Comparison of ENCODE assay signal across 8 cellular contexts in genomic region chr19:43595999-43596841, GRCh38. TPM values are rescaled to one million over a fixed set of nuclear protein-coding genes. Genes with fewer than 3 reads are reported as not detected.
A peak's percentile ranks its signal among the peaks of the same experiment; 100 is the strongest.
DNase-seq lines count a peak whose midpoint lies in the region; ATAC-seq and TF ChIP-seq lines count a peak whose summit lies in the region.

TSS of gene IRGQ (minus strand) at chr19:43596134. CDS start at chr19:43595338, 796 bp downstream.
TSS of gene ZNF576 (plus strand) at chr19:43596595. CDS start at chr19:43597109, 514 bp downstream.

- H2AFZ ChIP-seq in PC-3 (ENCODE audit: low read length) = peak within 1 kb of the TSS; percentile 88

- H3K9me3 ChIP-seq in PC-3 (ENCODE audit: low read length) = no peaks in the 10 kb centered on the region
- no peaks in the 10 kb centered on the region for H3K9me3 ChIP-seq in mononuclear cell (ENCODE audit: low read depth, low read length)

- peak; percentile 22; the same call in 1 of the 2 replicates for TF ChIP-seq EP300 in Ishikawa (IDR thresholded peaks at IDR 0.05; ENCODE audit: borderline replicate concordance)

- no peak for TF ChIP-seq RAD21 in Ishikawa (IDR thresholded peaks at IDR 0.05; ENCODE audit: low read depth)

- H3K9me2 ChIP-seq in PC-3 (replicated peaks; ENCODE audit: low read length) = no peaks in the 10 kb centered on the region

- peaks cover 14% of the 10 kb centered on the region for H3K4me1 ChIP-seq in PC-3 (ENCODE audit: insufficient read depth, low read length)
- H3K4me1 ChIP-seq in mononuclear cell (ENCODE audit: insufficient read depth, low read length) = peaks cover 43% of the 10 kb centered on the region

- no peaks in the 10 kb centered on the region for H4K20me1 ChIP-seq in PC-3 (ENCODE audit: low read length)

- H3K9ac ChIP-seq in PC-3 (ENCODE audit: low read length) = peak within 1 kb of the TSS; percentile 86

- intact Hi-C loops in PC-3 (cut with micrococcal nuclease) = loop anchor here (1.0 to 2.0 kb wide), 2 partner anchors 21 to 61 kb away; partner anchors contain the start of genes PINLYP and XRCC1

- POLR2A ChIA-PET in PC-3 (lab: Charles Lee; ENCODE audit: unreplicated experiment) = interaction anchor here (0.5 to 1.1 kb wide), 2 partner anchors 41 to 72 kb away, joined by 3 to 6 read pairs; no protein-coding TSS in a partner anchor

- H3K27ac ChIP-seq in PC-3 (ENCODE audit: low read length) = peak within 1 kb of the TSS; percentile 80

- H3K36me3 ChIP-seq in PC-3 (ENCODE audit: low read depth, low read length) = no peaks in the 10 kb centered on the region; the same call in 1 of the 2 replicates

- peak; percentile 90 for DNase-seq in DMS114 treated with DMSO at 0.1 percent for 48 hours (lab: John Stamatoyannopoulos, UW; ENCODE audit: unreplicated experiment)
- peak; percentile 99 for DNase-seq in PC-3
- peak; percentile 99 for DNase-seq in activated T-cell treated with anti-CD3 and anti-CD28 coated beads for 48 hours (ENCODE audit: low read depth)
- DNase-seq in epithelial cell of esophagus (ENCODE audit: low read depth) = peak; percentile 99
- peak; percentile 100 for DNase-seq in stimulated activated CD8-positive, alpha-beta memory T cell treated with anti-CD3 and anti-CD28 coated beads, Interleukin-4, amount 100 ng/mL, for 1 hour (ENCODE audit: low read depth in 2 of 2, low spot score in 1 of 2)

- CTCF ChIA-PET in PC-3 (lab: Charles Lee) = interaction anchor here (0.5 kb wide), 1 partner anchor 130 kb away, joined by 3 read pairs; no protein-coding TSS in a partner anchor

- H3K4me3 ChIP-seq in PC-3 (ENCODE audit: low read length) (peak within 1 kb of the TSS; percentile 78), epithelial cell of esophagus (ENCODE audit: low read length) (peak within 1 kb of the TSS; percentile 59), mononuclear cell (ENCODE audit: low read length) (peak within 1 kb of the TSS; percentile 89)

- peak; percentile 64 for ATAC-seq in GM21576 (IDR thresholded peaks at IDR 0.05; ENCODE audit: unreplicated experiment)
- ATAC-seq in PC-3 = peak; percentile 75

- no peaks in the 10 kb centered on the region for H3F3A ChIP-seq in PC-3 (ENCODE audit: low read length, unreplicated experiment)

- H3K27me3 ChIP-seq in PC-3 (ENCODE audit: low read length) (no peaks in the 10 kb centered on the region), mononuclear cell (ENCODE audit: insufficient read depth, low read length) (no peaks in the 10 kb centered on the region)

- TF ChIP-seq CTCF in PC-3 (conservative IDR thresholded peaks at IDR 0.05; ENCODE audit: low read depth, low read length) = no peak
- TF ChIP-seq CTCF in epithelial cell of esophagus (IDR thresholded peaks at IDR 0.05; ENCODE audit: insufficient read depth, low read depth, low read length, missing control alignments) = no peak

- peaks cover 47% of the 10 kb centered on the region for H3K79me2 ChIP-seq in PC-3 (ENCODE audit: low read length)

- BruUV-seq in PC-3 (replicated peaks; lab: Mats Ljungman, UMichigan) = TSS peak; percentile 64

- H3K4me2 ChIP-seq in PC-3 (ENCODE audit: low read length) = peak within 1 kb of the TSS; percentile 93

TF ChIP-seq in Ishikawa, 13 proteins besides CTCF, POLR2A, EP300 and RAD21:
- TF ChIP-seq CEBPB (IDR thresholded peaks at IDR 0.05) = no peak
- peak; percentile 64; the same call in 1 of the 2 replicates for TF ChIP-seq EGR1 (IDR thresholded peaks at IDR 0.05)
- no peak for TF ChIP-seq REST (IDR thresholded peaks at IDR 0.05; ENCODE audit: low read depth)
- 0 out of 2 replicates have a peak, but pooled peaks have one; percentile 7 for TF ChIP-seq YY1 (IDR thresholded peaks at IDR 0.05; ENCODE audit: low read depth)
- TF ChIP-seq CREB1 (IDR thresholded peaks at IDR 0.05; ENCODE audit: low read depth) = peak; percentile 98
- no peak for TF ChIP-seq ZBTB7A (IDR thresholded peaks at IDR 0.05; ENCODE audit: low read depth)
- TF ChIP-seq MAX (IDR thresholded peaks at IDR 0.05) = peak; percentile 10
- TF ChIP-seq TAF1 (IDR thresholded peaks at IDR 0.05; ENCODE audit: low read depth) = peak; percentile 70
- TF ChIP-seq USF1 (IDR thresholded peaks at IDR 0.05) = no peak
- 0 out of 2 replicates have a peak, but pooled peaks have one; percentile 4 for TF ChIP-seq NFIC (IDR thresholded peaks at IDR 0.05)
- peak; percentile 28; the same call in 1 of the 2 replicates for TF ChIP-seq TCF12 (IDR thresholded peaks at IDR 0.05; ENCODE audit: low read depth)
- no peak for TF ChIP-seq TEAD4 (IDR thresholded peaks at IDR 0.05)
- no peak for TF ChIP-seq FOXM1 (IDR thresholded peaks at IDR 0.05; ENCODE audit: borderline replicate concordance, low read depth)

RNA-seq across cellular contexts. Expression of gene IRGQ, which starts in this region (rescaled TPM):
- 12.5 and 12.9 TPM in 2 replicates for total RNA-seq in PC-3 (2014; rRNA removed)
- 19.5 TPM for total RNA-seq in mononuclear cell

RNA-seq across cellular contexts. Expression of gene ZNF576, which starts in this region (rescaled TPM):
- 10.9 and 14.7 TPM in 2 replicates for total RNA-seq in PC-3 (2014; rRNA removed)
- total RNA-seq in mononuclear cell = 3.9 TPM

Comparison
In these comparisons a context has a peak if more than half of its experiments do, and no peak if none do; other contexts are left out.
1. Peak in every context shown above with its lines: DNase-seq, ATAC-seq, H3K4me3 ChIP-seq and H3K27ac ChIP-seq.